In the genomic region with DNA sequence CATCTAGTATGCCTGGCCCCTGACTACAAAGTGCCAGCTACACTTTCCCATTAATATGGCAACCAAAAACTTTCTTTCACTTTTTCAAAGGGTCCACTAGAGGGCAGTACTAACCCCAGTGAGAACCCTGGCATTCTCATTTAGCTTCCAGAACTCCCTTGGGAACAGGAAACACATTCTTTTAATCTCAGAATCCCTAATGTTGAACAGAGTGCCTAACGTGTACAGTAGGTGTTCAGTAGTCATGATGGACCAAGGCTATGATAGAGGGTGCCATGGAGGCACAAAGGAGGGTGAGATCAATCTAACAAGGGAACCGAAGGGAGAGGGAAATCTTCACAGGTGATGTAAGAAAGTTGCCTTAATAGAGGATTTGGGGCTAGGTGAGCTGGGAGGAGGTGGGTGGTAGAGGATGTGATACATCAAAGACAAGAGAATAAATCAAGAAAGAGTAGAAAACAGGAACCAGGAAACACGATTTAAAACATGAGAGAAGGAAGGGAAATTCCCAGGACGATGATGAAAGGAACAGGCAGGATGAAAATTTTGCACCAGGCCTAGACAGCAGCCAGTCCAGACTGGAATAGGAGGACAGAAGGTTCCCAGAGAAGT, we compare ENCODE assay signal across 8 cellular contexts. TPM values are rescaled to one million over a fixed set of nuclear protein-coding genes. Genes with fewer than 3 reads are reported as not detected.
A peak's percentile ranks its signal among the peaks of the same experiment; 100 is the strongest.
DNase-seq lines count a peak whose midpoint lies in the region; TF ChIP-seq lines count a peak whose summit lies in the region.

No MANE protein-coding gene starts in this region.

- CTCF ChIA-PET in PC-9 (lab: Charles Lee) = interaction anchor here (0.6 to 1.3 kb wide), 8 partner anchors 32 to 341 kb away, joined by 3 to 5 read pairs (median 4); no protein-coding TSS in a partner anchor

- H3K9me3 Mint-ChIP-seq in dendritic cell treated with granulocyte-macrophage colony-stimulating factor and Interleukin-4, amounts not matched to agents 40 ng/mL and 50 ng/mL, for 4 days = no peaks in the 10 kb centered on the region

- no peaks in the 10 kb centered on the region for H3K79me2 ChIP-seq in PC-9 (ENCODE audit: low read depth)

- no peak overlapping the region for H2AFZ ChIP-seq in PC-9

- peaks cover 36% of the 10 kb centered on the region for H3K4me1 Mint-ChIP-seq in dendritic cell treated with granulocyte-macrophage colony-stimulating factor and Interleukin-4, amounts not matched to agents 40 ng/mL and 50 ng/mL, for 4 days (ENCODE audit: low read depth)

- no peaks in the 10 kb centered on the region; the same call in 1 of the 2 replicates for H4K20me1 ChIP-seq in PC-9 (ENCODE audit: insufficient read depth)

- no peaks in the 10 kb centered on the region for H3K9me3 ChIP-seq in HUES64 (ENCODE audit: insufficient read depth, low read depth, low read length)
- no peaks in the 10 kb centered on the region for H3K9me3 ChIP-seq in PC-9 (ENCODE audit: insufficient read depth, low read depth)

- no peak overlapping the region for H3K9ac ChIP-seq in HUES64 (ENCODE audit: low read depth, low read length)

- no peaks in the 10 kb centered on the region for H3K9me2 ChIP-seq in PC-9 (ENCODE audit: insufficient read depth)

- no peaks in the 10 kb centered on the region; the same call in 1 of the 2 replicates for H3F3A ChIP-seq in PC-9 (ENCODE audit: insufficient read depth, low read depth)

- no TSS peak for BruUV-seq in PC-9 (replicated peaks; lab: Mats Ljungman, UMichigan)

- H3K4me2 ChIP-seq in PC-9 = no peak overlapping the region

- H3K4me1 ChIP-seq in HUES64 (ENCODE audit: insufficient read depth, low read length) (peaks cover 29% of the 10 kb centered on the region), PC-9 (replicated peaks; ENCODE audit: insufficient read depth) (no peaks in the 10 kb centered on the region)

- WGBS in HUES64 = 60% methylated on average over 4 of the region's 4 CpGs

- DNase-seq in SHP77 (lab: John Stamatoyannopoulos, UW) (peak; percentile 28 to 62), SHP77 treated with DMSO at 0.1 percent for 48 hours (lab: John Stamatoyannopoulos, UW) (no peak), PC-9 (peak; percentile 15 to 40), medulla oblongata (ENCODE audit: extremely low spot score) (peak; percentile 73), T-helper 9 cell (no peak), mesenteric fat pad (ENCODE audit: low spot score) (no peak)

- H3K27me3 Mint-ChIP-seq in dendritic cell treated with granulocyte-macrophage colony-stimulating factor and Interleukin-4, amounts not matched to agents 40 ng/mL and 50 ng/mL, for 4 days = no peaks in the 10 kb centered on the region

- H3K27ac ChIP-seq in HUES64 (ENCODE audit: low read depth, low read length) (peak overlapping the region; percentile 22; the same call in 1 of the 2 replicates), PC-9 (no peak overlapping the region)

- intact Hi-C loops in PC-9 (cut with micrococcal nuclease; ENCODE audit: unreplicated experiment) = loop anchor here (1.0 kb wide), 1 partner anchor 294 kb away; no protein-coding TSS in a partner anchor
- intact Hi-C loops in dendritic cell treated with granulocyte-macrophage colony-stimulating factor and Interleukin-4, amounts not matched to agents 40 ng/mL and 50 ng/mL, for 4 days (cut with micrococcal nuclease) = loop anchor here (2.0 to 5.0 kb wide), 2 partner anchors 33 to 53 kb away; partner anchors contain the start of gene BATF3

- peak; percentile 84 for TF ChIP-seq CTCF in PC-9 (conservative IDR thresholded peaks at IDR 0.05)

- H3K27ac Mint-ChIP-seq in dendritic cell treated with granulocyte-macrophage colony-stimulating factor and Interleukin-4, amounts not matched to agents 40 ng/mL and 50 ng/mL, for 4 days = peak overlapping the region; percentile 68

- H3K27me3 ChIP-seq in HUES64 (ENCODE audit: insufficient read depth, low read length) (no peaks in the 10 kb centered on the region), PC-9 (ENCODE audit: insufficient read depth, low read depth) (no peaks in the 10 kb centered on the region)

- H3K36me3 Mint-ChIP-seq in dendritic cell treated with granulocyte-macrophage colony-stimulating factor and Interleukin-4, amounts not matched to agents 40 ng/mL and 50 ng/mL, for 4 days (ENCODE audit: low read depth) = peaks cover 2% of the 10 kb centered on the region

- POLR2A ChIA-PET in PC-9 (lab: Charles Lee; ENCODE audit: unreplicated experiment) = interaction anchor here (0.7 kb wide), 1 partner anchor 273 kb away, joined by 5 read pairs; no protein-coding TSS in a partner anchor

- peak overlapping the region; percentile 48 for H3K4me3 Mint-ChIP-seq in dendritic cell treated with granulocyte-macrophage colony-stimulating factor and Interleukin-4, amounts not matched to agents 40 ng/mL and 50 ng/mL, for 4 days

- H3K36me3 ChIP-seq in HUES64 (ENCODE audit: insufficient read depth, low read length) (no peaks in the 10 kb centered on the region), PC-9 (ENCODE audit: low read depth) (no peaks in the 10 kb centered on the region)

- H3K4me3 ChIP-seq in HUES64 (ENCODE audit: low read length) (no peak overlapping the region), PC-9 (no peak overlapping the region)

RNA-seq across cellular contexts. Expression of gene NSL1, which starts 41.5 kb away (rescaled TPM):
- 32.7 TPM for polyA plus RNA-seq in HUES64 (2013, experiment 1 of 2)
- 36.0 TPM for polyA plus RNA-seq in HUES64 (2013, experiment 2 of 2)
- total RNA-seq in PC-9 (2021) (28.9 and 32.4 TPM in 2 replicates), mesenteric fat pad (28.3 TPM)

RNA-seq across cellular contexts. Expression of gene TATDN3, which starts 41.7 kb away (rescaled TPM):
- polyA plus RNA-seq in HUES64 (2013, experiment 1 of 2) = 8.5 TPM
- polyA plus RNA-seq in HUES64 (2013, experiment 2 of 2) = 12.2 TPM
- total RNA-seq in PC-9 (2021) (10.2 and 12.3 TPM in 2 replicates), mesenteric fat pad (22.4 TPM)

RNA-seq across cellular contexts. Expression of gene BATF3, which starts 50.4 kb away (rescaled TPM):
- 1.7 TPM for polyA plus RNA-seq in HUES64 (2013, experiment 1 of 2)
- polyA plus RNA-seq in HUES64 (2013, experiment 2 of 2) = 1.8 TPM
- total RNA-seq in PC-9 (2021) (0.50 and 1.3 TPM in 2 replicates), mesenteric fat pad (18.8 TPM)

Comparison
In these comparisons a context has a peak if more than half of its experiments do, and no peak if none do; other contexts are left out.
1. DNase-seq: peak in SHP77 (2 of 2), PC-9 (2 of 2) and medulla oblongata (single experiment); none in SHP77 treated with DMSO at 0.1 percent for 48 hours (single experiment), T-helper 9 cell (single experiment) and mesenteric fat pad (single experiment).